Comparison of ENCODE assay signal across 27 cellular contexts in genomic region chr10:28492556-28492955, GRCh38. TPM values are rescaled to one million over a fixed set of nuclear protein-coding genes. Genes with fewer than 3 reads are reported as not detected.
DNase-seq lines count a peak whose midpoint lies in the region; ATAC-seq and TF ChIP-seq lines count a peak whose summit lies in the region.
"Had no signal": no experiment of that assay in that cellular context is flagged by ENCODE, and none has a peak within 500 bp of the region (broad histone marks: within the 10 kb centered on the region; RNA-seq: fewer than 3 reads in every experiment).

No MANE protein-coding gene starts in this region.

- no peak overlapping the region for H3K14ac ChIP-seq in mesenchymal stem cell (ENCODE audit: low read length in 2 of 2)

- H3K4me2 ChIP-seq in SK-N-SH (no peak overlapping the region), mesenchymal stem cell (ENCODE audit: low read length, poor library complexity, severe bottlenecking) (no peak overlapping the region), PC-9 (no peak overlapping the region), smooth muscle cell (no peak overlapping the region)
- H3K4me2 ChIP-seq: A549 had no signal

- no peak overlapping the region for H3K4ac ChIP-seq in mesenchymal stem cell (ENCODE audit: low read depth in 1 of 2, low read length in 2 of 2)

- H3K27me3 ChIP-seq in SK-N-SH (ENCODE audit: insufficient read depth): no peaks in the 10 kb centered on the region
- peaks cover 0 to 12% of the 10 kb centered on the region in 2 experiments for H3K27me3 ChIP-seq in mesenchymal stem cell (ENCODE audit: control insufficient read depth in 1 of 2, insufficient read depth in 1 of 2, low read length in 2 of 2)
- H3K27me3 ChIP-seq in PC-9 (ENCODE audit: insufficient read depth, low read depth): no peaks in the 10 kb centered on the region
- H3K27me3 ChIP-seq in smooth muscle cell (ENCODE audit: low read depth): no peaks in the 10 kb centered on the region
- H3K27me3 ChIP-seq: adrenal gland, brain microvascular endothelial cell, right lobe of liver, tibial nerve had no signal

- H4K8ac ChIP-seq in mesenchymal stem cell (ENCODE audit: low read length): no peak overlapping the region

- 65% methylated on average over 8 of the region's 8 CpGs for WGBS in SK-N-SH (ENCODE audit: low lambda C conversion rate)
- WGBS in mesenchymal stem cell: 92% methylated on average over 8 of the region's 8 CpGs
- WGBS in smooth muscle cell (ENCODE audit: low lambda C conversion rate): 89% methylated on average over 8 of the region's 8 CpGs

- H3K4me3 ChIP-seq in SK-N-SH (ENCODE audit: low read depth in 2 of 2, low read length in 1 of 2) (no peak overlapping the region), mesenchymal stem cell (ENCODE audit: insufficient read depth in 1 of 2, low read depth in 1 of 2, low read length in 2 of 2) (no peak overlapping the region), PC-9 (no peak overlapping the region), smooth muscle cell (no peak overlapping the region)
- H3K4me3 ChIP-seq: A549, adrenal gland, right lobe of liver had no signal

- no peak overlapping the region for H4K91ac ChIP-seq in mesenchymal stem cell (ENCODE audit: low read length)

- H3K9ac ChIP-seq in SK-N-SH (no peak overlapping the region), mesenchymal stem cell (ENCODE audit: low read length) (peak overlapping the region; percentile 36), smooth muscle cell (ENCODE audit: low read depth) (no peak overlapping the region)

- H3K9me2 ChIP-seq in SK-N-SH (no peaks in the 10 kb centered on the region), PC-9 (ENCODE audit: insufficient read depth) (no peaks in the 10 kb centered on the region)

- TF ChIP-seq RAD21 in SK-N-SH (IDR thresholded peaks at IDR 0.05; ENCODE audit: low read length): no peak

- H3F3A ChIP-seq in SK-N-SH (replicated peaks; ENCODE audit: insufficient read depth) (no peaks in the 10 kb centered on the region), PC-9 (ENCODE audit: insufficient read depth, low read depth) (peaks cover 14% of the 10 kb centered on the region), smooth muscle cell (ENCODE audit: low read depth) (no peaks in the 10 kb centered on the region)

- BruUV-seq in PC-9 (replicated peaks; lab: Mats Ljungman, UMichigan): no TSS peak

- DNase-seq in SK-N-SH (peak; percentile 26), SIG-M5 (lab: John Stamatoyannopoulos, UW) (peak; percentile 54), mesenchymal stem cell (no peak), hippocampal formation (lab: John Stamatoyannopoulos, UW) (no peak), PC-9 (no peak), NCI-H510A treated with DMSO at 0.1 percent for 48 hours (lab: John Stamatoyannopoulos, UW) (no peak), smooth muscle cell (lab: John Stamatoyannopoulos, UW; ENCODE audit: unreplicated experiment) (no peak)
- DNase-seq: activated CD4-positive, alpha-beta T cell treated with anti-CD3 and anti-CD28 coated beads for 48 hours; activated gamma-delta T cell treated with Interleukin-2 at 50 U/mL for 16 hours; activated T-cell treated with anti-CD3 and anti-CD28 coated beads, Interleukin-2, amount 50 U/mL, for 24 hours; adrenal gland; brain microvascular endothelial cell; COR-L47; DMS79; effector CD8-positive, alpha-beta T cell; foreskin fibroblast; KG1; NCI-H1048; NCI-H1930; NCI-H226; NCI-H82; PC-3; right lobe of liver; SHP77 had no signal

- no peak overlapping the region for H2BK15ac ChIP-seq in mesenchymal stem cell (ENCODE audit: low read depth, poor library complexity, severe bottlenecking)

- no peak overlapping the region for H2BK5ac ChIP-seq in mesenchymal stem cell (ENCODE audit: low read depth, low read length, poor library complexity, severe bottlenecking)

- TF ChIP-seq CTCF in SK-N-SH (IDR thresholded peaks at IDR 0.05): no peak
- no peak for TF ChIP-seq CTCF in PC-9 (conservative IDR thresholded peaks at IDR 0.05)
- no peak for TF ChIP-seq CTCF in smooth muscle cell (IDR thresholded peaks at IDR 0.05; ENCODE audit: borderline replicate concordance, insufficient read depth, poor library complexity, severe bottlenecking)

- intact Hi-C loops in PC-9 (cut with micrococcal nuclease; ENCODE audit: unreplicated experiment): no loop called here

- no peaks in the 10 kb centered on the region for H3K9me3 ChIP-seq in SK-N-SH
- no peaks in the 10 kb centered on the region for H3K9me3 ChIP-seq in mesenchymal stem cell (ENCODE audit: control insufficient read depth, low read length)
- no peaks in the 10 kb centered on the region for H3K9me3 ChIP-seq in PC-9 (ENCODE audit: insufficient read depth, low read depth)
- H3K9me3 ChIP-seq in smooth muscle cell (replicated peaks; ENCODE audit: low read depth): no peaks in the 10 kb centered on the region
- H3K9me3 ChIP-seq: A549, adrenal gland, right lobe of liver, tibial nerve had no signal

- no peak overlapping the region for H2AK5ac ChIP-seq in mesenchymal stem cell (ENCODE audit: low read length, severe bottlenecking)

- H3K23ac ChIP-seq in mesenchymal stem cell (ENCODE audit: low read length in 2 of 2): no peak overlapping the region

- H3K27ac ChIP-seq in SK-N-SH (ENCODE audit: low read depth in 2 of 2, low read length in 1 of 2) (peak overlapping the region in 1 of 2 experiments; percentile 36; a peak in 2 of 4 replicates), mesenchymal stem cell (ENCODE audit: low read length, poor library complexity, severe bottlenecking) (no peak overlapping the region), PC-9 (no peak overlapping the region), smooth muscle cell (ENCODE audit: low read depth) (no peak overlapping the region)
- H3K27ac ChIP-seq: A549, brain microvascular endothelial cell, right lobe of liver had no signal

- CTCF ChIA-PET in SK-N-SH (lab: Yijun Ruan, JAX) (interaction anchor here (0.8 to 1.5 kb wide), 2 partner anchors 11 to 12 kb away, joined by 3 to 4 read pairs; no protein-coding TSS in a partner anchor), PC-9 (lab: Charles Lee) (interaction anchor here (0.6 kb wide), 1 partner anchor 245 kb away, joined by 3 read pairs; no protein-coding TSS in a partner anchor)

- H3K18ac ChIP-seq in mesenchymal stem cell (ENCODE audit: low read depth in 1 of 2, low read length in 2 of 2): no peak overlapping the region

- no peak for ATAC-seq in SK-N-SH treated with all-trans-retinoic acid at 6 μM for 48 hours
- ATAC-seq: A549, PC-3 had no signal

- H2BK12ac ChIP-seq in mesenchymal stem cell (ENCODE audit: low read length in 2 of 2): no peak overlapping the region

- no peaks in the 10 kb centered on the region for H3K36me3 ChIP-seq in SK-N-SH (replicated peaks in 1 of 2; ENCODE audit: control insufficient read depth in 1 of 2, insufficient read depth in 2 of 2, low read length in 1 of 2)
- H3K36me3 ChIP-seq in mesenchymal stem cell (ENCODE audit: control insufficient read depth in 1 of 2, insufficient read depth in 2 of 2, low read depth in 1 of 2, low read length in 2 of 2): no peaks in the 10 kb centered on the region
- H3K36me3 ChIP-seq in PC-9 (ENCODE audit: low read depth): no peaks in the 10 kb centered on the region
- H3K36me3 ChIP-seq in smooth muscle cell (ENCODE audit: low read depth): no peaks in the 10 kb centered on the region
- H3K36me3 ChIP-seq: adrenal gland, brain microvascular endothelial cell, right lobe of liver, tibial nerve had no signal

- TF ChIP-seq EP300 in SK-N-SH (IDR thresholded peaks at IDR 0.05; ENCODE audit: borderline replicate concordance in 1 of 2, low read depth in 1 of 2, low read length in 1 of 2): no peak

- H4K20me1 ChIP-seq in SK-N-SH (ENCODE audit: insufficient read depth) (no peaks in the 10 kb centered on the region), PC-9 (ENCODE audit: insufficient read depth) (no peaks in the 10 kb centered on the region), smooth muscle cell (ENCODE audit: low read depth) (no peaks in the 10 kb centered on the region)

- H3K79me2 ChIP-seq in SK-N-SH (ENCODE audit: insufficient read depth) (no peaks in the 10 kb centered on the region), PC-9 (ENCODE audit: low read depth) (no peaks in the 10 kb centered on the region), smooth muscle cell (ENCODE audit: low read depth) (no peaks in the 10 kb centered on the region)

- POLR2A ChIA-PET in SK-N-SH (lab: Yijun Ruan, JAX) (no interaction called here), PC-9 (lab: Charles Lee; ENCODE audit: unreplicated experiment) (no interaction called here)

- H3K79me1 ChIP-seq in mesenchymal stem cell (replicated peaks; ENCODE audit: low read length, poor library complexity, severe bottlenecking): no peaks in the 10 kb centered on the region

- H2BK120ac ChIP-seq in mesenchymal stem cell (ENCODE audit: low read depth, low read length): no peak overlapping the region

- no peak overlapping the region for H2AFZ ChIP-seq in SK-N-SH (ENCODE audit: low read depth)
- no peak overlapping the region for H2AFZ ChIP-seq in mesenchymal stem cell (ENCODE audit: low read depth, low read length)
- H2AFZ ChIP-seq in PC-9: no peak overlapping the region
- no peak overlapping the region for H2AFZ ChIP-seq in smooth muscle cell (ENCODE audit: low read depth)

- H3K4me1 ChIP-seq in SK-N-SH (ENCODE audit: control insufficient read depth in 1 of 2, insufficient read depth in 2 of 2, low read depth in 1 of 2, low read length in 1 of 2) (peaks cover 0 to 2% of the 10 kb centered on the region in 2 experiments; a peak in 2 of 4 replicates), mesenchymal stem cell (ENCODE audit: control insufficient read depth, insufficient read depth, low read depth, low read length) (peaks cover 2% of the 10 kb centered on the region), PC-9 (replicated peaks; ENCODE audit: insufficient read depth) (peaks cover 18% of the 10 kb centered on the region), smooth muscle cell (ENCODE audit: low read depth) (no peaks in the 10 kb centered on the region)
- H3K4me1 ChIP-seq: A549, adrenal gland, right lobe of liver, tibial nerve had no signal

TF ChIP-seq in SK-N-SH, 30 proteins besides CTCF, POLR2A, EP300 and RAD21 (continues in another document):
- no peak for TF ChIP-seq MAX (IDR thresholded peaks at IDR 0.05; ENCODE audit: low read depth)
- no peak for TF ChIP-seq GABPA (IDR thresholded peaks at IDR 0.05; ENCODE audit: low read depth)

TF ChIP-seq in SK-N-SH treated with all-trans-retinoic acid at 6 μM for 48 hours, 23 proteins besides CTCF, POLR2A, EP300 and RAD21 (continues in another document):
- TF ChIP-seq TOX (CRISPR knock-in tag; IDR thresholded peaks at IDR 0.05; ENCODE audit: borderline replicate concordance) (no peak), ZNF70 (CRISPR knock-in tag; IDR thresholded peaks at IDR 0.05) (no peak), ARNTL (CRISPR knock-in tag; IDR thresholded peaks at IDR 0.05; ENCODE audit: borderline replicate concordance, low read depth) (no peak), GLIS3 (CRISPR knock-in tag; IDR thresholded peaks at IDR 0.05) (no peak), ISL1 (CRISPR knock-in tag; IDR thresholded peaks at IDR 0.05) (no peak), ZNF8 (CRISPR knock-in tag; IDR thresholded peaks at IDR 0.05) (no peak)

RNA-seq across cellular contexts. Expression of gene WAC, which starts 40.4 kb away (rescaled TPM):
- 31.1 and 38.0 TPM in 2 replicates for polyA plus RNA-seq in SK-N-SH (2012; rRNA removed)
- 39.2 and 40.1 TPM in 2 replicates for polyA plus RNA-seq in SK-N-SH (2012; cell fraction: cytosol; rRNA removed)
- polyA plus RNA-seq in SK-N-SH (2012; cell fraction: nucleus; rRNA removed): 22.5 and 49.7 TPM in 2 replicates
- 94.3 TPM for polyA plus RNA-seq in mesenchymal stem cell (2013, experiment 1 of 2)
- polyA plus RNA-seq in mesenchymal stem cell (2013, experiment 2 of 2): 90.8 TPM
- 67.1 and 93.9 TPM in 2 replicates for total RNA-seq in PC-9 (2021)
- 97.5 and 121 TPM in 2 replicates for total RNA-seq in smooth muscle cell
- 52.2 and 78.4 TPM in 2 replicates for polyA plus RNA-seq in smooth muscle cell

Comparison
In these comparisons a context has a peak if more than half of its experiments do, and no peak if none do; other contexts are left out.
1. DNase-seq: peak in SK-N-SH (single experiment) and SIG-M5 (single experiment); none in mesenchymal stem cell (single experiment), hippocampal formation (0 of 2), PC-9 (0 of 2), NCI-H510A treated with DMSO at 0.1 percent for 48 hours (single experiment) and smooth muscle cell (single experiment).